9 cellular contexts compared by ENCODE assay signal in genomic region chr19:43505186-43505456, GRCh38. TPM values are rescaled to one million over a fixed set of nuclear protein-coding genes. Genes with fewer than 3 reads are reported as not detected.
DNase-seq lines count a peak whose midpoint lies in the region; ATAC-seq and TF ChIP-seq lines count a peak whose summit lies in the region.
"Had no signal": no experiment of that assay in that cellular context is flagged by ENCODE, and none has a peak within 500 bp of the region (broad histone marks: within the 10 kb centered on the region; RNA-seq: fewer than 3 reads in every experiment).

No MANE protein-coding gene starts in this region.

- H3K9me3 ChIP-seq in HUES6 (ENCODE audit: control insufficient read depth, insufficient read depth, low read depth, low read length), result no peaks in the 10 kb centered on the region

- peaks cover 21% of the 10 kb centered on the region for H3K27me3 ChIP-seq in HUES6 (ENCODE audit: control insufficient read depth, insufficient read depth, low read length)
- H3K27me3 ChIP-seq: foreskin keratinocyte had no signal

- intact Hi-C loops in natural killer cell (cut with micrococcal nuclease), result no loop called here

- peak overlapping the region; percentile 87 for H3K4me3 ChIP-seq in HUES6 (ENCODE audit: low read depth, low read length)

- H3K4me3 Mint-ChIP-seq in natural killer cell, result peak overlapping the region; percentile 77

- H3K36me3 Mint-ChIP-seq in natural killer cell, result no peaks in the 10 kb centered on the region

- TF ChIP-seq CTCF in 22Rv1 (IDR thresholded peaks at IDR 0.05) (no peak), natural killer cell (IDR thresholded peaks at IDR 0.05) (no peak)

- no peaks in the 10 kb centered on the region for H3K27me3 Mint-ChIP-seq in natural killer cell (ENCODE audit: low read depth in 2 of 2)

- no peak for ATAC-seq in natural killer cell
- ATAC-seq in HG02852 (IDR thresholded peaks at IDR 0.05; ENCODE audit: unreplicated experiment), result no peak

- H3K4me1 ChIP-seq in HUES6 (ENCODE audit: control insufficient read depth, insufficient read depth, low read length), result peaks cover 12% of the 10 kb centered on the region; the same call in 1 of the 2 replicates

- H3K27ac ChIP-seq in 22Rv1, result peak overlapping the region; percentile 68
- no peak overlapping the region for H3K27ac ChIP-seq in HUES6 (ENCODE audit: low read depth, low read length)
- H3K27ac ChIP-seq in caudate nucleus (ENCODE audit: low read depth, low read length), result peak overlapping the region; percentile 80
- H3K27ac ChIP-seq: foreskin keratinocyte had no signal

- no peaks in the 10 kb centered on the region for H3K9me3 Mint-ChIP-seq in natural killer cell

- H3K27ac Mint-ChIP-seq in natural killer cell, result peak overlapping the region; percentile 65 to 93

- H3K9ac ChIP-seq in HUES6 (ENCODE audit: low read length), result peak overlapping the region; percentile 54

- H3K36me3 ChIP-seq in HUES6 (ENCODE audit: control insufficient read depth, insufficient read depth, low read length), result peaks cover 14% of the 10 kb centered on the region

- DNase-seq in caudate nucleus (lab: John Stamatoyannopoulos, UW) (no peak), natural killer cell (no peak), SHP77 treated with DMSO at 0.1 percent for 48 hours (lab: John Stamatoyannopoulos, UW) (no peak), Kasumi-1 (lab: John Stamatoyannopoulos, UW) (no peak), OCI-M2 (lab: John Stamatoyannopoulos, UW; ENCODE audit: unreplicated experiment) (no peak)
- DNase-seq: foreskin keratinocyte had no signal

- H3K4me1 Mint-ChIP-seq in natural killer cell, result peaks cover 21 to 25% of the 10 kb centered on the region in 2 donors

RNA-seq across cellular contexts. Expression of gene PHLDB3, which starts 0.6 kb away (rescaled TPM):
- total RNA-seq in natural killer cell, result 10 to 100 TPM; 24.5 to 24.9 (median 24.8) TPM

RNA-seq across cellular contexts. Expression of gene ETHE1, which starts 21.9 kb away (rescaled TPM):
- total RNA-seq in natural killer cell, result 10 to 100 TPM; 22.0 to 25.6 (median 24.6) TPM

RNA-seq across cellular contexts. Expression of gene ZNF575, which starts 27.9 kb away (rescaled TPM):
- total RNA-seq in natural killer cell, result 1 to 10 TPM; 1.9 to 5.4 (median 3.9) TPM

RNA-seq across cellular contexts. Expression of gene LYPD3, which starts 39.7 kb away (rescaled TPM):
- total RNA-seq in natural killer cell, result 1 to 10 TPM; 1.3 to 2.4 (median 1.7) TPM
